ENCODE assay signal across 8 cellular contexts in genomic region chr12:117169548-117169947, GRCh38.
"Had no signal": no experiment of that assay in that cellular context is flagged by ENCODE, and none has a peak within 500 bp of the region (broad histone marks: within the 10 kb centered on the region; RNA-seq: fewer than 3 reads in every experiment).

No MANE protein-coding gene starts in this region.

- ATAC-seq: HCT116 had no signal

- H3K9me3 ChIP-seq: HAP-1 had no signal

- H3K4me1 ChIP-seq: HAP-1 had no signal

- H2AFZ ChIP-seq: GM23248 had no signal

- DNase-seq: GM23248, GOT3, H7, HFFc6, KBM-7 had no signal

- H3K4me3 ChIP-seq: GM23248, HAP-1 had no signal

- H3K9ac ChIP-seq: GM23248 had no signal

- FAIRE-seq: HTR-8/SVneo had no signal

- H3K27ac ChIP-seq: GM23248 had no signal
